Comparison of ENCODE assay signal across 24 cellular contexts in genomic region chr3:77524467-77524866, GRCh38.
DNase-seq lines count a peak whose midpoint lies in the region; TF ChIP-seq lines count a peak whose summit lies in the region.
"Had no signal": no experiment of that assay in that cellular context is flagged by ENCODE, and none has a peak within 500 bp of the region (broad histone marks: within the 10 kb centered on the region; RNA-seq: fewer than 3 reads in every experiment).

No MANE protein-coding gene starts in this region.

- TF ChIP-seq CTCF in neural progenitor cell (IDR thresholded peaks at IDR 0.05) (no peak), stomach (IDR thresholded peaks at IDR 0.05) (no peak)

- H4K91ac ChIP-seq in trophoblast cell (ENCODE audit: low read depth, low read length) = no peak overlapping the region

- H3K4me2 ChIP-seq in neural progenitor cell = peak overlapping the region; percentile 19
- H3K4me2 ChIP-seq in trophoblast cell (ENCODE audit: low read length) = no peak overlapping the region

- H3K4me3 Mint-ChIP-seq in neural progenitor cell = no peak overlapping the region
- H3K4me3 Mint-ChIP-seq: activated CD4-positive, alpha-beta memory T cell treated with anti-CD3 and anti-CD28 coated beads for 36 hours; activated naive CD8-positive, alpha-beta T cell treated with anti-CD3 and anti-CD28 coated beads for 36 hours; B cell; CD8-positive, alpha-beta T cell; natural killer cell; T-cell had no signal

- H3K27ac Mint-ChIP-seq in neural progenitor cell = no peak overlapping the region
- H3K27ac Mint-ChIP-seq: activated CD4-positive, alpha-beta memory T cell treated with anti-CD3 and anti-CD28 coated beads for 36 hours; activated naive CD8-positive, alpha-beta T cell treated with anti-CD3 and anti-CD28 coated beads for 36 hours; B cell; CD8-positive, alpha-beta T cell; natural killer cell; T-cell had no signal

- H3K4me1 ChIP-seq in neural progenitor cell (peaks cover 22% of the 10 kb centered on the region), stomach (no peaks in the 10 kb centered on the region), trophoblast cell (ENCODE audit: control insufficient read depth in 1 of 2, insufficient read depth in 2 of 2, low read length in 2 of 2) (no peaks in the 10 kb centered on the region)
- H3K4me1 ChIP-seq: ascending aorta, SJSA1 had no signal

- intact Hi-C loops in stomach (cut with DNase I; ENCODE audit: low total_unique reads) = no loop called here

- no peaks in the 10 kb centered on the region for H3K36me3 ChIP-seq in neural progenitor cell
- no peaks in the 10 kb centered on the region for H3K36me3 ChIP-seq in stomach
- H3K36me3 ChIP-seq in trophoblast cell (ENCODE audit: control insufficient read depth in 1 of 2, insufficient read depth in 2 of 2, low read length in 2 of 2) = no peaks in the 10 kb centered on the region
- H3K36me3 ChIP-seq: ascending aorta, SJSA1, tibial artery had no signal

- H3K23ac ChIP-seq in trophoblast cell (ENCODE audit: low read length) = no peak overlapping the region

- H3K4ac ChIP-seq in trophoblast cell (ENCODE audit: low read depth, low read length) = no peak overlapping the region

- H3K27ac ChIP-seq in neural progenitor cell (no peak overlapping the region), stomach (no peak overlapping the region), trophoblast cell (ENCODE audit: low read depth, low read length) (no peak overlapping the region)
- H3K27ac ChIP-seq: ascending aorta, coronary artery, SJSA1, skin epidermis, tibial artery had no signal

- H3K18ac ChIP-seq in trophoblast cell (ENCODE audit: low read length) = no peak overlapping the region

- H3F3A ChIP-seq in neural progenitor cell (ENCODE audit: low read depth) = peaks cover 8% of the 10 kb centered on the region

- peak; percentile 34 for DNase-seq in NCI-H2171 treated with DMSO at 0.1 percent for 48 hours (lab: John Stamatoyannopoulos, UW)
- DNase-seq in NCI-H2171 (lab: John Stamatoyannopoulos, UW) = no peak
- DNase-seq in NCI-H146 (lab: John Stamatoyannopoulos, UW) = peak; percentile 53
- peak; percentile 80 for DNase-seq in NCI-H69 (lab: John Stamatoyannopoulos, UW)
- peak; percentile 28 for DNase-seq in neural progenitor cell (ENCODE audit: low spot score)
- no peak for DNase-seq in NCI-H2029 (lab: John Stamatoyannopoulos, UW)
- no peak for DNase-seq in stomach
- no peak for DNase-seq in trophoblast cell
- DNase-seq: activated CD4-positive, alpha-beta memory T cell treated with anti-CD3 and anti-CD28 coated beads for 36 hours; activated naive CD8-positive, alpha-beta T cell treated with anti-CD3 and anti-CD28 coated beads for 36 hours; CD8-positive, alpha-beta T cell; effector memory CD4-positive, alpha-beta T cell; GDM1; natural killer cell; NCI-H1694; NCI-H524; stimulated activated CD8-positive, alpha-beta memory T cell treated with anti-CD3 and anti-CD28 coated beads, Interleukin-4, amount 100 ng/mL, for 48 hours; T-cell; tibial artery had no signal

- H4K8ac ChIP-seq in trophoblast cell (ENCODE audit: low read depth, low read length) = no peak overlapping the region

- peaks cover 18% of the 10 kb centered on the region for H3K27me3 ChIP-seq in neural progenitor cell
- no peaks in the 10 kb centered on the region for H3K27me3 ChIP-seq in stomach
- no peaks in the 10 kb centered on the region for H3K27me3 ChIP-seq in trophoblast cell (ENCODE audit: insufficient read depth, low read length)
- H3K27me3 ChIP-seq: ascending aorta, SJSA1, tibial artery had no signal

- 21 to 45% (median 23%) methylated on average over 3 of the region's 3 CpGs for WGBS in stomach, 5 donors
- WGBS in trophoblast cell (ENCODE audit: extremely low coverage, insufficient coverage, insufficient read length) = no CpG with 5 or more reads among the region's 3 CpGs

- H3K14ac ChIP-seq in trophoblast cell (ENCODE audit: low read length) = no peak overlapping the region

- TF ChIP-seq EP300 in stomach (IDR thresholded peaks at IDR 0.05) = no peak

- H3K9ac ChIP-seq in neural progenitor cell (no peak overlapping the region), trophoblast cell (ENCODE audit: low read length) (no peak overlapping the region)

- no peak overlapping the region for H2AK5ac ChIP-seq in trophoblast cell (ENCODE audit: low read length)

- H3K79me1 ChIP-seq in trophoblast cell (ENCODE audit: low read length) = no peaks in the 10 kb centered on the region

- no peak overlapping the region for H2BK12ac ChIP-seq in trophoblast cell (ENCODE audit: low read length)

- no peak overlapping the region for H2BK120ac ChIP-seq in trophoblast cell (ENCODE audit: insufficient read depth, low read length, poor library complexity)

- no peaks in the 10 kb centered on the region for H3K27me3 Mint-ChIP-seq in neural progenitor cell (ENCODE audit: insufficient read depth, low read depth)
- H3K27me3 Mint-ChIP-seq: activated CD4-positive, alpha-beta memory T cell treated with anti-CD3 and anti-CD28 coated beads for 36 hours; activated naive CD8-positive, alpha-beta T cell treated with anti-CD3 and anti-CD28 coated beads for 36 hours; B cell; T-cell had no signal

- H3K4me3 ChIP-seq in neural progenitor cell = no peak overlapping the region
- H3K4me3 ChIP-seq in stomach = no peak overlapping the region
- no peak overlapping the region for H3K4me3 ChIP-seq in trophoblast cell (ENCODE audit: low read depth, low read length)
- H3K4me3 ChIP-seq: ascending aorta, coronary artery, SJSA1, skin epidermis, tibial artery had no signal

- no peaks in the 10 kb centered on the region for H3K79me2 ChIP-seq in neural progenitor cell (ENCODE audit: low read depth)
- H3K79me2 ChIP-seq in trophoblast cell (ENCODE audit: control insufficient read depth, insufficient read depth, low read length, poor library complexity) = no peaks in the 10 kb centered on the region

- H3K9me3 Mint-ChIP-seq in neural progenitor cell = no peaks in the 10 kb centered on the region

- H3K9me3 ChIP-seq in neural progenitor cell (ENCODE audit: low read depth) = no peaks in the 10 kb centered on the region
- no peaks in the 10 kb centered on the region for H3K9me3 ChIP-seq in stomach
- no peaks in the 10 kb centered on the region for H3K9me3 ChIP-seq in trophoblast cell (ENCODE audit: insufficient read depth, low read depth, low read length)
- H3K9me3 ChIP-seq: ascending aorta, SJSA1, tibial artery had no signal

- H2AFZ ChIP-seq in neural progenitor cell (replicated peaks) = no peak overlapping the region
- H2AFZ ChIP-seq in trophoblast cell (ENCODE audit: insufficient read depth, low read length, poor library complexity) = no peak overlapping the region

- no peaks in the 10 kb centered on the region for H4K20me1 ChIP-seq in neural progenitor cell (ENCODE audit: low read depth)

- H3K4me1 Mint-ChIP-seq in neural progenitor cell = peaks cover 30% of the 10 kb centered on the region
- H3K4me1 Mint-ChIP-seq: activated naive CD8-positive, alpha-beta T cell treated with anti-CD3 and anti-CD28 coated beads for 36 hours; B cell; natural killer cell; T-cell had no signal

- H3K36me3 Mint-ChIP-seq in neural progenitor cell = peaks cover 4% of the 10 kb centered on the region
- H3K36me3 Mint-ChIP-seq: activated CD4-positive, alpha-beta memory T cell treated with anti-CD3 and anti-CD28 coated beads for 36 hours; activated naive CD8-positive, alpha-beta T cell treated with anti-CD3 and anti-CD28 coated beads for 36 hours; CD8-positive, alpha-beta T cell; T-cell had no signal

- no peak overlapping the region for H4K12ac ChIP-seq in trophoblast cell (ENCODE audit: low read depth, low read length)

- no peak for TF ChIP-seq POLR2A in stomach (IDR thresholded peaks at IDR 0.05)

- H2BK5ac ChIP-seq in trophoblast cell (ENCODE audit: low read depth, low read length, poor library complexity) = no peak overlapping the region

Comparison
In these comparisons a context has a peak if more than half of its experiments do, and no peak if none do; other contexts are left out.
1. DNase-seq: peak in NCI-H2171 treated with DMSO at 0.1 percent for 48 hours (single experiment), NCI-H146 (single experiment), NCI-H69 (single experiment) and neural progenitor cell (single experiment); none in NCI-H2171 (single experiment), NCI-H2029 (single experiment), stomach (single experiment) and trophoblast cell (0 of 2).